ENCODE assay signal across 26 cellular contexts in genomic region chr5:166639151-166639550, GRCh38.
"Had no signal": no experiment of that assay in that cellular context is flagged by ENCODE, and none has a peak within 500 bp of the region (broad histone marks: within the 10 kb centered on the region; RNA-seq: fewer than 3 reads in every experiment).

No MANE protein-coding gene starts in this region.

- H3K36me3 ChIP-seq: heart left ventricle, right atrium auricular region, tibial nerve had no signal

- H3K79me2 ChIP-seq: parathyroid adenoma had no signal

- H3K27me3 ChIP-seq: foreskin keratinocyte, heart left ventricle, right atrium auricular region, tibial nerve had no signal

- H3K27ac ChIP-seq: foreskin keratinocyte, heart left ventricle, parathyroid adenoma, right atrium auricular region, tibial nerve had no signal

- H3K27ac Mint-ChIP-seq: activated CD4-positive, alpha-beta memory T cell treated with anti-CD3 and anti-CD28 coated beads for 36 hours; activated CD4-positive, alpha-beta T cell treated with anti-CD3 and anti-CD28 coated beads, Interleukin-2, amount 10 ng/mL, durations not matched to agents 24 days and 14 days; activated T-cell treated with anti-CD3 and anti-CD28 coated beads, Interleukin-2, amount 50 U/mL, for 24 hours; activated T-helper 17 cell treated with anti-CD3 and anti-CD28 coated beads, Interleukin-2, amount 50 U/mL, for 72 hours; immature natural killer cell; naive B cell; nephron progenitor cell; T-helper 17 cell had no signal

- H3K27me3 Mint-ChIP-seq: activated CD4-positive, alpha-beta memory T cell treated with anti-CD3 and anti-CD28 coated beads for 36 hours; activated CD4-positive, alpha-beta T cell treated with anti-CD3 and anti-CD28 coated beads, Interleukin-2, amount 10 ng/mL, durations not matched to agents 24 days and 14 days; activated T-cell treated with anti-CD3 and anti-CD28 coated beads, Interleukin-2, amount 50 U/mL, for 24 hours; activated T-helper 17 cell treated with anti-CD3 and anti-CD28 coated beads, Interleukin-2, amount 50 U/mL, for 72 hours; central memory CD8-positive, alpha-beta T cell; naive B cell; T-helper 17 cell had no signal

- H3K4me1 Mint-ChIP-seq: activated CD4-positive, alpha-beta T cell treated with anti-CD3 and anti-CD28 coated beads, Interleukin-2, amount 10 ng/mL, durations not matched to agents 24 days and 14 days; activated T-helper 17 cell treated with anti-CD3 and anti-CD28 coated beads, Interleukin-2, amount 50 U/mL, for 72 hours; central memory CD8-positive, alpha-beta T cell; immature natural killer cell; naive B cell; nephron progenitor cell; T-helper 17 cell had no signal

- H3K9me3 ChIP-seq: heart left ventricle, right atrium auricular region, tibial nerve had no signal

- H3K4me3 ChIP-seq: heart left ventricle, right atrium auricular region, tibial nerve had no signal

- H2AFZ ChIP-seq: parathyroid adenoma had no signal

- ATAC-seq: activated T-helper 17 cell treated with anti-CD3 and anti-CD28 coated beads, Interleukin-2, amount 50 U/mL, for 72 hours; foreskin keratinocyte; heart left ventricle; T-helper 17 cell had no signal

- H3K9ac ChIP-seq: parathyroid adenoma had no signal

- H3K9me3 Mint-ChIP-seq: activated CD4-positive, alpha-beta T cell treated with anti-CD3 and anti-CD28 coated beads, Interleukin-2, amount 10 ng/mL, durations not matched to agents 24 days and 14 days; nephron progenitor cell had no signal

- H3K36me3 Mint-ChIP-seq: activated CD4-positive, alpha-beta memory T cell treated with anti-CD3 and anti-CD28 coated beads for 36 hours; naive B cell had no signal

- H3K4me3 Mint-ChIP-seq: activated CD4-positive, alpha-beta memory T cell treated with anti-CD3 and anti-CD28 coated beads for 36 hours; activated CD4-positive, alpha-beta T cell treated with anti-CD3 and anti-CD28 coated beads, Interleukin-2, amount 10 ng/mL, durations not matched to agents 24 days and 14 days; activated T-cell treated with anti-CD3 and anti-CD28 coated beads, Interleukin-2, amount 50 U/mL, for 24 hours; activated T-helper 17 cell treated with anti-CD3 and anti-CD28 coated beads, Interleukin-2, amount 50 U/mL, for 72 hours; central memory CD8-positive, alpha-beta T cell; immature natural killer cell; naive B cell; nephron progenitor cell; T-helper 17 cell had no signal

- DNase-seq: activated CD4-positive, alpha-beta memory T cell treated with anti-CD3 and anti-CD28 coated beads for 36 hours; activated CD4-positive, alpha-beta T cell treated with anti-CD3 and anti-CD28 coated beads, Interleukin-2, amount 10 ng/mL, durations not matched to agents 24 days and 14 days; activated CD4-positive, CD25-positive, alpha-beta regulatory T cell treated with anti-CD3 and anti-CD28 coated beads, Interleukin-2, amount 50 U/mL, for 72 hours; activated CD8-positive, alpha-beta memory T cell treated with anti-CD3 and anti-CD28 coated beads, Interleukin-2, amount 50 U/mL, for 48 hours; activated gamma-delta T cell treated with Interleukin-2 at 50 U/mL for 16 hours; activated naive CD4-positive, alpha-beta T cell treated with anti-CD3 and anti-CD28 coated beads, Interleukin-2, amount 50 U/mL, for 16 hours; activated T-cell treated with anti-CD3 and anti-CD28 coated beads, Interleukin-2, amount 50 U/mL, for 24 hours; amygdala; dermis blood vessel endothelial cell; effector memory CD4-positive, alpha-beta T cell; foreskin keratinocyte; heart left ventricle; hypothalamus; immature natural killer cell; naive B cell; nephron progenitor cell; nucleus accumbens; stimulated activated CD4-positive, alpha-beta T cell treated with anti-CD3 and anti-CD28 coated beads, Interleukin-15, amount 100 ng/mL, for 24 hours; stimulated activated CD4-positive, alpha-beta T cell treated with anti-CD3 and anti-CD28 coated beads, Interleukin-2, amount 100 ng/mL, for 24 hours; stimulated activated naive CD4-positive, alpha-beta T cell; T-helper 17 cell had no signal

- H3K4me1 ChIP-seq: foreskin keratinocyte, heart left ventricle, parathyroid adenoma, right atrium auricular region, tibial nerve had no signal
